Comparison of ENCODE assay signal across 8 cellular contexts in the genomic region with DNA sequence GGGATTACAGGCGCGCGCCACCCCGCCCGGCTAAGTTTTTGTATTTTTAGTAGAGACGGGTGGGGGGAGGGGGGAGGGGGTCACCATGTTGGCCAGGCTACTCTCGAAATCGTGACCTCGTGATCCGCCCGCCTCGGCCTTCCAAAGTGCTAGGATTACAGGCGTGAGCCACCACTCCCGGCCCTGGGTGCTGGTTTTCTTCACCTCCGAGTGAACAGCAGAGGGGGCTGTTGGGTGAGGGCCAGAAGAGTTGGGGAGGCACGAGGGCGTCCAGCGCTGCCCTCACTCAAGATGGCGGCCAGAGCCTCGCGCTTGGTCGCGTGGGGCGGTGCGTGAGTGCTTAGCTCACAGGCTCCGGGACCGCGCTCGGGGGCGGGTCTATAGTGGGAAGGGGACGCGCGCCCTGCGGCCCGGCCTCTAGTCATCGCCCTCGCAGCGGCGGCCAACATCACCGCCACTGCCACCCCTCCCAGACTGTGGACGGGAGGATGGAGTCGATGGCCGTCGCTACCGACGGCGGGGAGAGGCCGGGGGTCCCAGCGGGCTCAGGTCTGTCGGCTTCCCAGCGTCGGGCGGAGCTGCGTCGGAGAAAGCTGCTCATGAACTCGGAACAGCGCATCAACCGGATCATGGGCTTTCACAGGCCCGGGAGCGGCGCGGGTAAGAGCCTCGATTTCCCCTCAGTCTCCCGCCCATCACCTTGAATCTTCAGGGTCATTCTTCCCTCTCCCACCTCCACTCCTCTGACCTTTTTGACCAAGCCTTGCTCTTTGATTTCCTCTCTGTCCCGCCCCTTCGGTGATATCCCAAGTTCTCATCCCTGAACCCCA. TPM values are rescaled to one million over a fixed set of nuclear protein-coding genes. Genes with fewer than 3 reads are reported as not detected.
DNase-seq lines count a peak whose midpoint lies in the region; ATAC-seq and TF ChIP-seq lines count a peak whose summit lies in the region.

Gene CAMLG (plus strand): TSS at position 416 of the 830 bp plus-strand sequence. CDS start 73 bp downstream, at position 489.

- POLR2A ChIA-PET in WTC11 (lab: Charles Lee): interaction anchor here (0.5 to 1.3 kb wide), 13 partner anchors 20 to 1448 kb away, joined by 3 to 12 read pairs (median 3); partner anchors contain the start of genes C5orf24, DDX46, PCBD2 and PPP2CA

- peak; percentile 94 for ATAC-seq in GM18907 (IDR thresholded peaks at IDR 0.05; ENCODE audit: unreplicated experiment)
- ATAC-seq in HG03159 (IDR thresholded peaks at IDR 0.05; ENCODE audit: unreplicated experiment): peak; percentile 91
- peak; percentile 87 for ATAC-seq in WTC11

- TF ChIP-seq CTCF in WTC11 (IDR thresholded peaks at IDR 0.05) (peak; percentile 43; the same call in 1 of the 2 replicates), cardiac fibroblast (IDR thresholded peaks at IDR 0.05; ENCODE audit: low read depth, low read length) (peak; percentile 49)

- peaks cover 8% of the 10 kb centered on the region for H3K4me1 Mint-ChIP-seq in WTC11

- H3K9me3 Mint-ChIP-seq in WTC11: no peaks in the 10 kb centered on the region

- peak; percentile 95 for DNase-seq in AG08396 (ENCODE audit: low spot score)
- DNase-seq in NCI-H2227 treated with DMSO at 0.1 percent for 48 hours (lab: John Stamatoyannopoulos, UW): peak; percentile 87
- peak; percentile 98 for DNase-seq in WTC11 (ENCODE audit: low spot score)
- DNase-seq in cardiac fibroblast (ENCODE audit: low read depth in 2 of 2): peak; percentile 98 to 99
- DNase-seq in iPS-NIHi7 (ENCODE audit: extremely low spot score): peak; percentile 95
- peak; percentile 97 for DNase-seq in smooth muscle cell of the brain vasculature (ENCODE audit: low read depth, low spot score)

- H3K36me3 Mint-ChIP-seq in WTC11: peaks cover 15% of the 10 kb centered on the region

- peak within 1 kb of the TSS; percentile 90 to 96 for H3K4me3 ChIP-seq in cardiac fibroblast (replicated peaks in 1 of 2; ENCODE audit: low read depth in 2 of 2, low read length in 2 of 2)

- H3K27ac Mint-ChIP-seq in WTC11: peak within 1 kb of the TSS; percentile 95

- CTCF ChIA-PET in WTC11 (lab: Charles Lee): interaction anchor here (0.6 to 4.3 kb wide), 9 partner anchors 9 to 336 kb away, joined by 3 to 30 read pairs (median 6); partner anchors contain the start of genes DDX46 and PCBD2

- H3K27me3 Mint-ChIP-seq in WTC11 (ENCODE audit: low read depth): no peaks in the 10 kb centered on the region

- peak within 1 kb of the TSS; percentile 95 for H3K4me3 Mint-ChIP-seq in WTC11

TF ChIP-seq in WTC11, 78 proteins besides CTCF, POLR2A, EP300 and RAD21 (continues in another document):
- TF ChIP-seq CBFB (CRISPR knock-in tag; IDR thresholded peaks at IDR 0.05; ENCODE audit: low read depth) (0 out of 2 replicates have a peak, but pooled peaks have one; percentile 22), HMGXB4 (CRISPR knock-in tag; IDR thresholded peaks at IDR 0.05) (peak; percentile 55; the same call in 1 of the 2 replicates), GABPB1 (CRISPR knock-in tag; IDR thresholded peaks at IDR 0.05) (peak; percentile 82), ZNF121 (CRISPR knock-in tag; IDR thresholded peaks at IDR 0.05) (no peak), ZNF317 (CRISPR knock-in tag; IDR thresholded peaks at IDR 0.05; ENCODE audit: borderline replicate concordance, low read depth) (0 out of 2 replicates have a peak, but pooled peaks have one; percentile 38), ZNF281 (CRISPR knock-in tag; IDR thresholded peaks at IDR 0.05) (no peak; the same call in 1 of the 2 replicates), ZNF232 (CRISPR knock-in tag; IDR thresholded peaks at IDR 0.05) (no peak), JUN (CRISPR knock-in tag; IDR thresholded peaks at IDR 0.05) (no peak), JAZF1 (CRISPR knock-in tag; IDR thresholded peaks at IDR 0.05) (no peak), MXD4 (CRISPR knock-in tag; IDR thresholded peaks at IDR 0.05; ENCODE audit: borderline replicate concordance) (no peak), GRHL2 (CRISPR knock-in tag; IDR thresholded peaks at IDR 0.05; ENCODE audit: insufficient replicate concordance, severe bottlenecking) (no peak), ZNF425 (CRISPR knock-in tag; conservative IDR thresholded peaks at IDR 0.05) (no peak), KAT7 (CRISPR knock-in tag; IDR thresholded peaks at IDR 0.05; ENCODE audit: borderline replicate concordance) (0 out of 2 replicates have a peak, but pooled peaks have one; percentile 44), RORB (CRISPR knock-in tag; IDR thresholded peaks at IDR 0.05) (no peak), ZNF219 (CRISPR knock-in tag; IDR thresholded peaks at IDR 0.05; ENCODE audit: borderline replicate concordance) (no peak)
- TF ChIP-seq, protein P1, sequence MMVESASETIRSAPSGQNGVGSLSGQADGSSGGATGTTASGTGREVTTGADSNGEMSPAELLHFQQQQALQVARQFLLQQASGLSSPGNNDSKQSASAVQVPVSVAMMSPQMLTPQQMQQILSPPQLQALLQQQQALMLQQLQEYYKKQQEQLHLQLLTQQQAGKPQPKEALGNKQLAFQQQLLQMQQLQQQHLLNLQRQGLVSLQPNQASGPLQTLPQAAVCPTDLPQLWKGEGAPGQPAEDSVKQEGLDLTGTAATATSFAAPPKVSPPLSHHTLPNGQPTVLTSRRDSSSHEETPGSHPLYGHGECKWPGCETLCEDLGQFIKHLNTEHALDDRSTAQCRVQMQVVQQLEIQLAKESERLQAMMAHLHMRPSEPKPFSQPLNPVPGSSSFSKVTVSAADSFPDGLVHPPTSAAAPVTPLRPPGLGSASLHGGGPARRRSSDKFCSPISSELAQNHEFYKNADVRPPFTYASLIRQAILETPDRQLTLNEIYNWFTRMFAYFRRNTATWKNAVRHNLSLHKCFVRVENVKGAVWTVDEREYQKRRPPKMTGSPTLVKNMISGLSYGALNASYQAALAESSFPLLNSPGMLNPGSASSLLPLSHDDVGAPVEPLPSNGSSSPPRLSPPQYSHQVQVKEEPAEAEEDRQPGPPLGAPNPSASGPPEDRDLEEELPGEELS (CRISPR knock-in tag; IDR thresholded peaks at IDR 0.05): 0 out of 2 replicates have a peak, but pooled peaks have one; percentile 66
- TF ChIP-seq, protein P2, sequence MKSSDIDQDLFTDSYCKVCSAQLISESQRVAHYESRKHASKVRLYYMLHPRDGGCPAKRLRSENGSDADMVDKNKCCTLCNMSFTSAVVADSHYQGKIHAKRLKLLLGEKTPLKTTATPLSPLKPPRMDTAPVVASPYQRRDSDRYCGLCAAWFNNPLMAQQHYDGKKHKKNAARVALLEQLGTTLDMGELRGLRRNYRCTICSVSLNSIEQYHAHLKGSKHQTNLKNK (CRISPR knock-in tag; IDR thresholded peaks at IDR 0.05): no peak
- TF ChIP-seq, protein P3, sequence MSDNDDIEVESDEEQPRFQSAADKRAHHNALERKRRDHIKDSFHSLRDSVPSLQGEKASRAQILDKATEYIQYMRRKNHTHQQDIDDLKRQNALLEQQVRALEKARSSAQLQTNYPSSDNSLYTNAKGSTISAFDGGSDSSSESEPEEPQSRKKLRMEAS (CRISPR knock-in tag; IDR thresholded peaks at IDR 0.05): peak; percentile 91

RNA-seq across cellular contexts. Expression of gene CAMLG, which starts in this region (rescaled TPM):
- 39.7 to 43.9 TPM (median 42.1 TPM) in 3 replicates for total RNA-seq in WTC11 (2021)

Comparison
In these comparisons a context has a peak if more than half of its experiments do, and no peak if none do; other contexts are left out.
1. Peak in every context shown above with its lines: DNase-seq, ATAC-seq and H3K4me3 ChIP-seq.